In the genomic region with DNA sequence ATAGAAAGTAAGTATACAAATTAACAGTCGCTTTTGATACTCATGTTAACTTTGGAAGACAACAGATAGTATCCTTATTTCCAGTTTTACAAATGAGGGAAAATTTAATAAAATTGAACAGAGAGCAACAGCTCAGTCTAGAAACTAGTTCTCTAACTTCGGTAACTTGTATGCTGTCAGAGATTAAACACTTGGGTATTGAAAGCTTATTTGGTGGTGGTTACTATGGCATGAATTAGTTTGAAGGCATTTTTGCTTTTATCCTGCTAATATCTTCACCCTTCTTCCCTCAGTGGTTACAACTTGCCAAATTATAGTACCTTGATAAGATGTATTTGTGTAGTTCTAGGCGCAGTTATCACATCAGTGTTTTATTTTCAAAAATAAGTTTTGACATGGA, we compare ENCODE assay signal across 1 cellular context.
TF ChIP-seq lines count a peak whose summit lies in the region.

No MANE protein-coding gene starts in this region.

TF ChIP-seq in GM12878, 131 proteins besides CTCF, POLR2A, EP300 and RAD21:
- TF ChIP-seq SMAD5 (IDR thresholded peaks at IDR 0.05; ENCODE audit: low read depth) (no peak), ZNF274 (IDR thresholded peaks at IDR 0.05; ENCODE audit: insufficient read depth, insufficient read length) (no peak), SRF (IDR thresholded peaks at IDR 0.05; ENCODE audit: low read depth in 2 of 2, low read length in 2 of 2) (no peak), ZNF24 (IDR thresholded peaks at IDR 0.05) (no peak), RUNX3 (IDR thresholded peaks at IDR 0.05; ENCODE audit: low read length) (no peak), TBL1XR1 (IDR thresholded peaks at IDR 0.05; ENCODE audit: low read depth, low read length) (no peak), RELA (IDR thresholded peaks at IDR 0.05; ENCODE audit: borderline replicate concordance, partially characterized antibody) (no peak), TCF3 (IDR thresholded peaks at IDR 0.05; ENCODE audit: borderline replicate concordance, insufficient read depth, low read depth, low read length) (no peak), POU2F2 (IDR thresholded peaks at IDR 0.05; ENCODE audit: borderline replicate concordance, low read depth, low read length) (no peak), YY1 (IDR thresholded peaks at IDR 0.05; ENCODE audit: low read depth, low read length) (no peak)
- TF ChIP-seq, protein P1, sequence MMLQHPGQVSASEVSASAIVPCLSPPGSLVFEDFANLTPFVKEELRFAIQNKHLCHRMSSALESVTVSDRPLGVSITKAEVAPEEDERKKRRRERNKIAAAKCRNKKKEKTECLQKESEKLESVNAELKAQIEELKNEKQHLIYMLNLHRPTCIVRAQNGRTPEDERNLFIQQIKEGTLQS (IDR thresholded peaks at IDR 0.05; ENCODE audit: borderline replicate concordance, extremely low read depth, low read depth, low read length), result no peak
- TF ChIP-seq, protein P2, sequence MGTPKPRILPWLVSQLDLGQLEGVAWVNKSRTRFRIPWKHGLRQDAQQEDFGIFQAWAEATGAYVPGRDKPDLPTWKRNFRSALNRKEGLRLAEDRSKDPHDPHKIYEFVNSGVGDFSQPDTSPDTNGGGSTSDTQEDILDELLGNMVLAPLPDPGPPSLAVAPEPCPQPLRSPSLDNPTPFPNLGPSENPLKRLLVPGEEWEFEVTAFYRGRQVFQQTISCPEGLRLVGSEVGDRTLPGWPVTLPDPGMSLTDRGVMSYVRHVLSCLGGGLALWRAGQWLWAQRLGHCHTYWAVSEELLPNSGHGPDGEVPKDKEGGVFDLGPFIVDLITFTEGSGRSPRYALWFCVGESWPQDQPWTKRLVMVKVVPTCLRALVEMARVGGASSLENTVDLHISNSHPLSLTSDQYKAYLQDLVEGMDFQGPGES (IDR thresholded peaks at IDR 0.05), result no peak
- TF ChIP-seq, protein P3, sequence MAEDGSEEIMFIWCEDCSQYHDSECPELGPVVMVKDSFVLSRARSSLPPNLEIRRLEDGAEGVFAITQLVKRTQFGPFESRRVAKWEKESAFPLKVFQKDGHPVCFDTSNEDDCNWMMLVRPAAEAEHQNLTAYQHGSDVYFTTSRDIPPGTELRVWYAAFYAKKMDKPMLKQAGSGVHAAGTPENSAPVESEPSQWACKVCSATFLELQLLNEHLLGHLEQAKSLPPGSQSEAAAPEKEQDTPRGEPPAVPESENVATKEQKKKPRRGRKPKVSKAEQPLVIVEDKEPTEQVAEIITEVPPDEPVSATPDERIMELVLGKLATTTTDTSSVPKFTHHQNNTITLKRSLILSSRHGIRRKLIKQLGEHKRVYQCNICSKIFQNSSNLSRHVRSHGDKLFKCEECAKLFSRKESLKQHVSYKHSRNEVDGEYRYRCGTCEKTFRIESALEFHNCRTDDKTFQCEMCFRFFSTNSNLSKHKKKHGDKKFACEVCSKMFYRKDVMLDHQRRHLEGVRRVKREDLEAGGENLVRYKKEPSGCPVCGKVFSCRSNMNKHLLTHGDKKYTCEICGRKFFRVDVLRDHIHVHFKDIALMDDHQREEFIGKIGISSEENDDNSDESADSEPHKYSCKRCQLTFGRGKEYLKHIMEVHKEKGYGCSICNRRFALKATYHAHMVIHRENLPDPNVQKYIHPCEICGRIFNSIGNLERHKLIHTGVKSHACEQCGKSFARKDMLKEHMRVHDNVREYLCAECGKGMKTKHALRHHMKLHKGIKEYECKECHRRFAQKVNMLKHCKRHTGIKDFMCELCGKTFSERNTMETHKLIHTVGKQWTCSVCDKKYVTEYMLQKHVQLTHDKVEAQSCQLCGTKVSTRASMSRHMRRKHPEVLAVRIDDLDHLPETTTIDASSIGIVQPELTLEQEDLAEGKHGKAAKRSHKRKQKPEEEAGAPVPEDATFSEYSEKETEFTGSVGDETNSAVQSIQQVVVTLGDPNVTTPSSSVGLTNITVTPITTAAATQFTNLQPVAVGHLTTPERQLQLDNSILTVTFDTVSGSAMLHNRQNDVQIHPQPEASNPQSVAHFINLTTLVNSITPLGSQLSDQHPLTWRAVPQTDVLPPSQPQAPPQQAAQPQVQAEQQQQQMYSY (CRISPR knock-in tag; IDR thresholded peaks at IDR 0.05), result no peak
- TF ChIP-seq, protein P4, sequence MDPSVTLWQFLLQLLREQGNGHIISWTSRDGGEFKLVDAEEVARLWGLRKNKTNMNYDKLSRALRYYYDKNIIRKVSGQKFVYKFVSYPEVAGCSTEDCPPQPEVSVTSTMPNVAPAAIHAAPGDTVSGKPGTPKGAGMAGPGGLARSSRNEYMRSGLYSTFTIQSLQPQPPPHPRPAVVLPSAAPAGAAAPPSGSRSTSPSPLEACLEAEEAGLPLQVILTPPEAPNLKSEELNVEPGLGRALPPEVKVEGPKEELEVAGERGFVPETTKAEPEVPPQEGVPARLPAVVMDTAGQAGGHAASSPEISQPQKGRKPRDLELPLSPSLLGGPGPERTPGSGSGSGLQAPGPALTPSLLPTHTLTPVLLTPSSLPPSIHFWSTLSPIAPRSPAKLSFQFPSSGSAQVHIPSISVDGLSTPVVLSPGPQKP (IDR thresholded peaks at IDR 0.05; ENCODE audit: low read depth, low read length), result no peak
- TF ChIP-seq, protein P5, sequence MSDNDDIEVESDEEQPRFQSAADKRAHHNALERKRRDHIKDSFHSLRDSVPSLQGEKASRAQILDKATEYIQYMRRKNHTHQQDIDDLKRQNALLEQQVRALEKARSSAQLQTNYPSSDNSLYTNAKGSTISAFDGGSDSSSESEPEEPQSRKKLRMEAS (IDR thresholded peaks at IDR 0.05; ENCODE audit: low read depth, low read length), result no peak
